Comparison of ENCODE assay signal across 8 cellular contexts in genomic region chr3:40523781-40524180, GRCh38. TPM values are rescaled to one million over a fixed set of nuclear protein-coding genes. Genes with fewer than 3 reads are reported as not detected.
DNase-seq lines count a peak whose midpoint lies in the region; ATAC-seq and TF ChIP-seq lines count a peak whose summit lies in the region.

No MANE protein-coding gene starts in this region.

- peaks cover 21% of the 10 kb centered on the region for H3K4me1 Mint-ChIP-seq in activated T-cell treated with anti-CD3 and anti-CD28 coated beads, Interleukin-2, amount 50 U/mL, for 24 hours (ENCODE audit: low read depth)
- peaks cover 17% of the 10 kb centered on the region for H3K4me1 Mint-ChIP-seq in activated naive CD8-positive, alpha-beta T cell treated with anti-CD3 and anti-CD28 coated beads, Interleukin-2, amount 50 U/mL, for 24 hours
- H3K4me1 Mint-ChIP-seq in memory B cell: peaks cover 11% of the 10 kb centered on the region

- H3K36me3 ChIP-seq in thyroid gland: no peaks in the 10 kb centered on the region

- no peak for TF ChIP-seq POLR2A in thyroid gland (IDR thresholded peaks at IDR 0.05)

- H3K9me3 ChIP-seq in thyroid gland: no peaks in the 10 kb centered on the region

- no peaks in the 10 kb centered on the region for H3K27me3 Mint-ChIP-seq in activated T-cell treated with anti-CD3 and anti-CD28 coated beads, Interleukin-2, amount 50 U/mL, for 24 hours
- no peaks in the 10 kb centered on the region for H3K27me3 Mint-ChIP-seq in activated naive CD8-positive, alpha-beta T cell treated with anti-CD3 and anti-CD28 coated beads, Interleukin-2, amount 50 U/mL, for 24 hours
- H3K27me3 Mint-ChIP-seq in memory B cell: no peaks in the 10 kb centered on the region

- peak overlapping the region; percentile 85 for H3K27ac Mint-ChIP-seq in activated T-cell treated with anti-CD3 and anti-CD28 coated beads, Interleukin-2, amount 50 U/mL, for 24 hours
- H3K27ac Mint-ChIP-seq in activated naive CD8-positive, alpha-beta T cell treated with anti-CD3 and anti-CD28 coated beads, Interleukin-2, amount 50 U/mL, for 24 hours: peak overlapping the region; percentile 61
- H3K27ac Mint-ChIP-seq in memory B cell: peak overlapping the region; percentile 96

- DNase-seq in activated T-cell treated with anti-CD3 and anti-CD28 coated beads, Interleukin-2, amount 50 U/mL, for 24 hours: no peak
- DNase-seq in activated T-cell treated with anti-CD3 and anti-CD28 coated beads for 4 hours: no peak
- DNase-seq in activated naive CD8-positive, alpha-beta T cell treated with anti-CD3 and anti-CD28 coated beads, Interleukin-2, amount 50 U/mL, for 24 hours: no peak
- no peak for DNase-seq in memory B cell (ENCODE audit: low spot score in 2 of 2)
- peak in 1 of 2 donors; percentile 6 for DNase-seq in thyroid gland

- H3K4me1 ChIP-seq in thyroid gland: peaks cover 0 to 19% of the 10 kb centered on the region in 2 donors

- H3K27me3 ChIP-seq in thyroid gland: no peaks in the 10 kb centered on the region

- peak overlapping the region in 2 of 3 donors; percentile 85 to 90 for H3K27ac ChIP-seq in thyroid gland

- intact Hi-C loops in thyroid gland (cut with DNase I): loop anchor here (10.0 kb wide), 1 partner anchor 59 kb away; no protein-coding TSS in a partner anchor

- 83 to 84% methylated on average over 2 of the region's 2 CpGs for WGBS in thyroid gland, 2 donors

- TF ChIP-seq CTCF in thyroid gland (IDR thresholded peaks at IDR 0.05): no peak

- H3K4me3 ChIP-seq in thyroid gland (replicated peaks in 1 of 3): no peak overlapping the region

- no peaks in the 10 kb centered on the region for H3K9me3 Mint-ChIP-seq in activated T-cell treated with anti-CD3 and anti-CD28 coated beads, Interleukin-2, amount 50 U/mL, for 24 hours
- no peaks in the 10 kb centered on the region for H3K9me3 Mint-ChIP-seq in activated naive CD8-positive, alpha-beta T cell treated with anti-CD3 and anti-CD28 coated beads, Interleukin-2, amount 50 U/mL, for 24 hours
- no peaks in the 10 kb centered on the region for H3K9me3 Mint-ChIP-seq in memory B cell

- peak overlapping the region; percentile 91 for H3K4me3 Mint-ChIP-seq in activated T-cell treated with anti-CD3 and anti-CD28 coated beads, Interleukin-2, amount 50 U/mL, for 24 hours
- H3K4me3 Mint-ChIP-seq in activated naive CD8-positive, alpha-beta T cell treated with anti-CD3 and anti-CD28 coated beads, Interleukin-2, amount 50 U/mL, for 24 hours: peak overlapping the region; percentile 85
- H3K4me3 Mint-ChIP-seq in memory B cell: peak overlapping the region; percentile 85

- peaks cover 36% of the 10 kb centered on the region for H3K36me3 Mint-ChIP-seq in activated T-cell treated with anti-CD3 and anti-CD28 coated beads, Interleukin-2, amount 50 U/mL, for 24 hours (ENCODE audit: low read depth)
- peaks cover 11% of the 10 kb centered on the region for H3K36me3 Mint-ChIP-seq in activated naive CD8-positive, alpha-beta T cell treated with anti-CD3 and anti-CD28 coated beads, Interleukin-2, amount 50 U/mL, for 24 hours (ENCODE audit: low read depth)
- H3K36me3 Mint-ChIP-seq in memory B cell: peaks cover 15% of the 10 kb centered on the region

- ATAC-seq in activated naive CD8-positive, alpha-beta T cell treated with anti-CD3 and anti-CD28 coated beads, Interleukin-2, amount 50 U/mL, for 24 hours: no peak
- ATAC-seq in memory B cell (ENCODE audit: low read depth): no peak
- no peak for ATAC-seq in HG03432 (IDR thresholded peaks at IDR 0.05; ENCODE audit: unreplicated experiment)
- ATAC-seq in GM18909 (IDR thresholded peaks at IDR 0.05; ENCODE audit: poor library complexity, unreplicated experiment): no peak
- ATAC-seq in GM19035 (IDR thresholded peaks at IDR 0.05; ENCODE audit: unreplicated experiment): no peak

RNA-seq across cellular contexts. Expression of gene ZNF621, which starts 1.0 kb away (rescaled TPM):
- total RNA-seq in thyroid gland: 10 to 100 TPM; 15.8 to 28.1 (median 23.4) TPM

RNA-seq across cellular contexts. Expression of gene ZNF620, which starts 17.9 kb away (rescaled TPM):
- 1 to 10 TPM; 5.6 to 8.6 (median 7.0) TPM for total RNA-seq in thyroid gland

RNA-seq across cellular contexts. Expression of gene ZNF619, which starts 46.9 kb away (rescaled TPM):
- total RNA-seq in thyroid gland: 10 to 100 TPM in 1 of 4 donors, 1 to 10 TPM in 3; 8.2 to 10.2 (median 9.7) TPM
